ENCODE assay signal across 27 cellular contexts in the genomic region with DNA sequence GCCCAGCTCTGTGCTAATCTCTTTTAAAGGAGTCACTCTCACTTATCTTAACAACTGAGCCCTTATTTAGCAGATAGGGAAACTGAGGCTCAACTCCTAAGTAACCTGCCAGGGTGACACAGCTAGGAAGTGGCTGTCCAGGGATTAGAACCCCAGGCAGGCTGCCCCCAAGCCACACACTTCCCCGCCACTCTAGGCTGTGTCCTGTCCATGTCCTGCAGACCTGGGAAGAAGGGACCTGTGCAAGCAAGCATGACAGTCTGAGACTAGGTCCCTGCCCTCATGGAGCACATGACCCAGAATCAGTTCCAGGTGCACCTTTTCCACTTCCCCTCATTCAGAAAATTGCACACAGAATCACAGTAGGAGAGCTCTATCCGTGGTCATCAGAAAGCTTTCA. TPM values are rescaled to one million over a fixed set of nuclear protein-coding genes. Genes with fewer than 3 reads are reported as not detected.
DNase-seq lines count a peak whose midpoint lies in the region; ATAC-seq, FAIRE-seq and TF ChIP-seq lines count a peak whose summit lies in the region.
"Had no signal": no experiment of that assay in that cellular context is flagged by ENCODE, and none has a peak within 500 bp of the region (broad histone marks: within the 10 kb centered on the region; RNA-seq: fewer than 3 reads in every experiment).

No MANE protein-coding gene starts in this region.

- FAIRE-seq in H1 (lab: Jason Lieb, UNC) = no peak
- FAIRE-seq: islet of Langerhans had no signal

- H3K79me1 ChIP-seq in H1 (ENCODE audit: low read depth, low read length) = no peaks in the 10 kb centered on the region
- H3K79me1 ChIP-seq in neuronal stem cell (ENCODE audit: low read depth, low read length) = no peaks in the 10 kb centered on the region

- H3K36me3 ChIP-seq in BLaER1 = no peaks in the 10 kb centered on the region
- H3K36me3 ChIP-seq in H1 (ENCODE audit: control insufficient read depth in 2 of 4, insufficient read depth in 4 of 4, low read length in 3 of 4) = no peaks in the 10 kb centered on the region
- peaks cover 0 to 4% of the 10 kb centered on the region in 2 donors for H3K36me3 ChIP-seq in neuronal stem cell (replicated peaks in 1 of 2; ENCODE audit: control insufficient read depth in 2 of 2, insufficient read depth in 2 of 2, low read length in 2 of 2)
- H3K36me3 ChIP-seq in aorta (ENCODE audit: control insufficient read depth in 1 of 2, insufficient read depth in 2 of 2, low read length in 1 of 2) = peaks cover 0 to 2% of the 10 kb centered on the region in 2 donors
- no peaks in the 10 kb centered on the region for H3K36me3 ChIP-seq in mucosa of descending colon (ENCODE audit: low read depth)
- H3K36me3 ChIP-seq: cardiac muscle cell, HAP-1, ovary had no signal

- no peaks in the 10 kb centered on the region for H3K27me3 ChIP-seq in BLaER1
- H3K27me3 ChIP-seq in H1 (replicated peaks in 1 of 4; ENCODE audit: control insufficient read depth in 3 of 4, extremely low read depth in 1 of 4, insufficient read depth in 3 of 4, low read length in 3 of 4) = no peaks in the 10 kb centered on the region; a peak in 1 of 7 replicates
- no peaks in the 10 kb centered on the region for H3K27me3 ChIP-seq in neuronal stem cell (ENCODE audit: control insufficient read depth in 3 of 3, insufficient read depth in 3 of 3, low read depth in 1 of 3, low read length in 3 of 3)
- H3K27me3 ChIP-seq in aorta (ENCODE audit: control insufficient read depth in 1 of 2, insufficient read depth in 2 of 2, low read length in 1 of 2) = no peaks in the 10 kb centered on the region
- H3K27me3 ChIP-seq: ascending aorta, cardiac muscle cell, ovary had no signal

- no peak for TF ChIP-seq CTCF in H1 (IDR thresholded peaks at IDR 0.05; ENCODE audit: control extremely low read depth in 1 of 3, insufficient read depth in 1 of 3, low read depth in 1 of 3, low read length in 3 of 3)
- no peak for TF ChIP-seq CTCF in mucosa of descending colon (IDR thresholded peaks at IDR 0.05)

- ATAC-seq in aorta (ENCODE audit: low FRiP score) (no peak), HG02870 (IDR thresholded peaks at IDR 0.05; ENCODE audit: unreplicated experiment) (no peak), mucosa of descending colon (no peak)
- ATAC-seq: effector memory CD8-positive, alpha-beta T cell; naive thymus-derived CD4-positive, alpha-beta T cell; stimulated activated memory B cell treated with anti-CD40 and anti-IgM and Interleukin-4, amounts not matched to agents 10 μg/mL and 1 μg/mL and 100 μg/mL, for 72 hours had no signal

- H3K18ac ChIP-seq in H1 (ENCODE audit: extremely low read depth, low read length) (peak overlapping the region; percentile 25; the same call in 1 of the 2 replicates), neuronal stem cell (ENCODE audit: low read length) (peak overlapping the region; percentile 81)

- CTCF ChIA-PET in H1 (lab: Charles Lee; ENCODE audit: partially characterized antibody) = interaction anchor here (0.7 to 3.9 kb wide), 12 partner anchors 8 to 408 kb away, joined by 3 to 11 read pairs (median 4); a partner anchor contains a TSS

- no peak for TF ChIP-seq EP300 in H1 (IDR thresholded peaks at IDR 0.05; ENCODE audit: borderline replicate concordance in 1 of 2, low read depth in 2 of 2, low read length in 2 of 2)

- H2BK15ac ChIP-seq in H1 (ENCODE audit: low read length) (peak overlapping the region; percentile 36; the same call in 1 of the 2 replicates), neuronal stem cell (ENCODE audit: low read length) (no peak overlapping the region)

- H3K4ac ChIP-seq in H1 (replicated peaks; ENCODE audit: insufficient read length, low read depth, low read length) (peak overlapping the region; percentile 48), neuronal stem cell (ENCODE audit: low read length) (peak overlapping the region; percentile 69)

- H2BK20ac ChIP-seq in H1 (ENCODE audit: low read length) = peak overlapping the region; percentile 77; the same call in 1 of the 2 replicates

- H3K23ac ChIP-seq in H1 (ENCODE audit: insufficient read length) (no peak overlapping the region), neuronal stem cell (ENCODE audit: low read depth, low read length, poor library complexity) (no peak overlapping the region)

- peaks cover 2% of the 10 kb centered on the region for H3K23me2 ChIP-seq in H1 (ENCODE audit: low read depth, low read length)

- no peak overlapping the region for H3K9ac ChIP-seq in BLaER1
- no peak overlapping the region for H3K9ac ChIP-seq in H1 (replicated peaks in 1 of 4; ENCODE audit: extremely low read depth in 1 of 4, low read depth in 3 of 4, low read length in 3 of 4)
- no peak overlapping the region for H3K9ac ChIP-seq in neuronal stem cell (ENCODE audit: low read depth, low read length, poor library complexity)
- H3K9ac ChIP-seq: KMS-11 had no signal

- no peaks in the 10 kb centered on the region for H3K9me3 ChIP-seq in BLaER1
- no peaks in the 10 kb centered on the region for H3K9me3 ChIP-seq in H1 (ENCODE audit: insufficient read depth in 2 of 2, low read depth in 1 of 2, low read length in 1 of 2)
- no peaks in the 10 kb centered on the region for H3K9me3 ChIP-seq in neuronal stem cell (replicated peaks in 1 of 2; ENCODE audit: control insufficient read depth in 2 of 2, insufficient read depth in 1 of 2, low read depth in 1 of 2, low read length in 2 of 2)
- no peaks in the 10 kb centered on the region for H3K9me3 ChIP-seq in aorta (ENCODE audit: control insufficient read depth, low read length)
- no peaks in the 10 kb centered on the region for H3K9me3 ChIP-seq in mucosa of descending colon
- H3K9me3 ChIP-seq: ascending aorta, HAP-1, ovary had no signal

- peak overlapping the region; percentile 32; the same call in 1 of the 2 replicates for H2AK5ac ChIP-seq in H1 (ENCODE audit: low read depth, low read length)
- no peak overlapping the region for H2AK5ac ChIP-seq in neuronal stem cell (ENCODE audit: low read depth, low read length)

- H3K56ac ChIP-seq in H1 (replicated peaks; ENCODE audit: insufficient read length, low read depth, low read length) = no peak overlapping the region

- no peaks in the 10 kb centered on the region for H3K79me2 ChIP-seq in H1 (ENCODE audit: control insufficient read depth in 1 of 2, insufficient read depth in 2 of 2, low read length in 2 of 2)

- H2BK5ac ChIP-seq in H1 (ENCODE audit: low read depth, low read length) = no peak overlapping the region; the same call in 1 of the 2 replicates
- H2BK5ac ChIP-seq in neuronal stem cell (ENCODE audit: low read length) = no peak overlapping the region

- no peak overlapping the region for H3K14ac ChIP-seq in H1 (ENCODE audit: insufficient read length)
- peak overlapping the region; percentile 43 for H3K14ac ChIP-seq in neuronal stem cell (ENCODE audit: low read length)

- DNase-seq in NCI-H69 (lab: John Stamatoyannopoulos, UW) (peak; percentile 43), H1 (ENCODE audit: low read depth in 1 of 2, low spot score in 2 of 2) (no peak), neuronal stem cell (ENCODE audit: low spot score) (no peak), aorta (no peak), mucosa of descending colon (no peak)
- DNase-seq: activated CD4-positive, alpha-beta T cell treated with anti-CD3 and anti-CD28 coated beads for 48 hours; activated effector memory CD4-positive, alpha-beta T cell treated with anti-CD3 and anti-CD28 coated beads, Interleukin-2, amount 50 U/mL, for 16 hours; activated T-cell treated with anti-CD3 and anti-CD28 coated beads, Interleukin-2, amount 50 U/mL, for 1 hour; cortex of kidney; effector memory CD8-positive, alpha-beta T cell; EL; naive thymus-derived CD4-positive, alpha-beta T cell; NCI-H1436 treated with DMSO at 0.1 percent for 48 hours; NCI-H2081 treated with DMSO at 0.1 percent for 48 hours; NCI-H345; ovary; T1000 had no signal

- H4K20me1 ChIP-seq in BLaER1 (no peaks in the 10 kb centered on the region), H1 (replicated peaks in 1 of 2; ENCODE audit: control insufficient read depth in 1 of 2, insufficient read depth in 2 of 2, low read length in 2 of 2) (no peaks in the 10 kb centered on the region)

- intact Hi-C loops in aorta (cut with DNase I) (no loop called here), mucosa of descending colon (cut with DNase I, micrococcal nuclease) (no loop called here)

- no peak overlapping the region for H3K27ac ChIP-seq in BLaER1
- no peak overlapping the region for H3K27ac ChIP-seq in H1 (ENCODE audit: low read depth, low read length)
- no peak overlapping the region for H3K27ac ChIP-seq in neuronal stem cell (replicated peaks; ENCODE audit: low read length)
- H3K27ac ChIP-seq in aorta (ENCODE audit: low read depth in 1 of 2, low read length in 2 of 2) = no peak overlapping the region
- H3K27ac ChIP-seq: ascending aorta, HL-60, KMS-11 had no signal

- 80% methylated on average over 2 of the region's 2 CpGs; no CpG with 5 or more reads in 1 of the 2 experiments for WGBS in H1 (ENCODE audit: extremely low coverage in 1 of 2, insufficient coverage in 1 of 2, insufficient read length in 1 of 2, insufficient replicate concordance in 2 of 2, low coverage in 1 of 2, low lambda C conversion rate in 2 of 2, missing lambda C conversion rate in 1 of 2), 2 experiments
- WGBS in neuronal stem cell (ENCODE audit: extremely low coverage in 2 of 2, insufficient read length in 2 of 2, insufficient replicate concordance in 1 of 2), 2 donors = no CpG with 5 or more reads among the region's 2 CpGs
- WGBS in aorta, 2 donors = 91 to 92% methylated on average over 2 of the region's 2 CpGs

- no peak for TF ChIP-seq RAD21 in H1 (IDR thresholded peaks at IDR 0.05 in 1 of 2, conservative IDR thresholded peaks at IDR 0.05 in 1 of 2; ENCODE audit: low read depth in 2 of 2, low read length in 2 of 2)

- H2BK120ac ChIP-seq in H1 (replicated peaks; ENCODE audit: low read depth, low read length) = peak overlapping the region; percentile 28
- no peak overlapping the region for H2BK120ac ChIP-seq in neuronal stem cell (ENCODE audit: low read depth, low read length)

- peak overlapping the region; percentile 82 for H4K91ac ChIP-seq in H1 (replicated peaks; ENCODE audit: insufficient read length, low read length)
- no peak overlapping the region for H4K91ac ChIP-seq in neuronal stem cell (ENCODE audit: low read depth, low read length, poor library complexity)

- TF ChIP-seq POLR2A in H1 (IDR thresholded peaks at IDR 0.05; ENCODE audit: control extremely low read depth in 1 of 2, low read depth in 2 of 2, low read length in 2 of 2) = no peak

- POLR2A ChIA-PET in H1 (lab: Charles Lee; ENCODE audit: partially characterized antibody) = interaction anchor here (1.7 to 2.1 kb wide), 3 partner anchors 9 to 164 kb away, joined by 5 to 14 read pairs (median 8); a partner anchor contains a TSS

- H2AFZ ChIP-seq in H1 (ENCODE audit: low read length) (no peak overlapping the region), neuronal stem cell (ENCODE audit: low read length) (no peak overlapping the region)

- H3K4me1 ChIP-seq in BLaER1 = peaks cover 93% of the 10 kb centered on the region
- peaks cover 32 to 59% (median 43%) of the 10 kb centered on the region in 4 experiments for H3K4me1 ChIP-seq in H1 (replicated peaks in 1 of 4; ENCODE audit: control insufficient read depth in 3 of 4, insufficient read depth in 4 of 4, low read length in 3 of 4)
- H3K4me1 ChIP-seq in neuronal stem cell (ENCODE audit: control insufficient read depth in 2 of 2, insufficient read depth in 1 of 2, low read depth in 1 of 2, low read length in 2 of 2) = peaks cover 50 to 59% of the 10 kb centered on the region in 2 donors
- no peaks in the 10 kb centered on the region for H3K4me1 ChIP-seq in aorta (ENCODE audit: control insufficient read depth in 1 of 2, insufficient read depth in 2 of 2, low read length in 2 of 2)
- H3K4me1 ChIP-seq in mucosa of descending colon (ENCODE audit: low read depth) = peaks cover 7% of the 10 kb centered on the region

- H3K4me3 ChIP-seq in BLaER1 = no peak overlapping the region
- no peak overlapping the region for H3K4me3 ChIP-seq in H1 (ENCODE audit: extremely low read depth in 1 of 4, insufficient read depth in 2 of 4, low read depth in 3 of 4, low read length in 4 of 4)
- no peak overlapping the region for H3K4me3 ChIP-seq in neuronal stem cell (ENCODE audit: low read length in 2 of 2)
- H3K4me3 ChIP-seq in aorta (ENCODE audit: low read length in 2 of 2) = no peak overlapping the region
- no peak overlapping the region for H3K4me3 ChIP-seq in mucosa of descending colon
- H3K4me3 ChIP-seq: ascending aorta, cardiac muscle cell, HAP-1, ovary, skin epidermis had no signal

- no peak overlapping the region for H4K8ac ChIP-seq in H1 (ENCODE audit: extremely low read depth, insufficient read depth, low read length)
- no peak overlapping the region for H4K8ac ChIP-seq in neuronal stem cell (ENCODE audit: low read depth, low read length)

- H2BK12ac ChIP-seq in H1 (ENCODE audit: low read depth, low read length) = peak overlapping the region; percentile 85
- peak overlapping the region; percentile 25 for H2BK12ac ChIP-seq in neuronal stem cell (ENCODE audit: low read length)

- H4K5ac ChIP-seq in H1 (ENCODE audit: insufficient read length, low read depth, low read length) = no peak overlapping the region

- H3K4me2 ChIP-seq in BLaER1 (peak overlapping the region; percentile 92), H1 (ENCODE audit: insufficient read depth in 1 of 2, low read depth in 2 of 2, low read length in 2 of 2) (0 out of 4 replicates have a peak overlapping the region, but pooled peaks of 1 of the 2 experiments have one; percentile 11), neuronal stem cell (ENCODE audit: insufficient read depth, low read length, poor library complexity, severe bottlenecking) (no peak overlapping the region)
- H3K4me2 ChIP-seq: KMS-11 had no signal

RNA-seq across cellular contexts. Expression of a gene that starts 12.2 kb away (rescaled TPM):
- 2.6 and 3.1 TPM in 2 replicates for total RNA-seq in H1 (2021; fragmentation: NEBNext Ultra II Directional; extraction: Animal tissue kit (Norgen Biotek cat#: 25700))
- polyA plus RNA-seq in H1 (2011; rRNA removed) = 1.3 and 1.9 TPM in 2 replicates
- 1.8 TPM for polyA plus RNA-seq in H1 (2011; cell fraction: cytosol; rRNA removed)
- 2.7 TPM for polyA plus RNA-seq in H1 (2011; cell fraction: nucleus; rRNA removed)
- polyA plus RNA-seq in H1 (2012, experiment 1 of 2) = 1.0 to 2.5 TPM (median 1.8 TPM) in 4 replicates
- 1.8 TPM for polyA plus RNA-seq in H1 (2012, experiment 2 of 2)
- 1.8 TPM for polyA plus RNA-seq in H1 (2013, experiment 1 of 2)
- 0.81 TPM for polyA plus RNA-seq in H1 (2013, experiment 2 of 2)
- polyA minus RNA-seq in H1 (2011; rRNA and poly(A)+ RNA removed) = 1.0 and 1.6 TPM in 2 replicates
- 1.8 TPM for polyA minus RNA-seq in H1 (2011; cell fraction: cytosol; rRNA and poly(A)+ RNA removed)
- polyA minus RNA-seq in H1 (2011; cell fraction: nucleus; rRNA and poly(A)+ RNA removed) = 3.0 TPM
- polyA plus RNA-seq in neuronal stem cell (2013, experiment 1 of 2) = 3.4 TPM
- polyA plus RNA-seq in neuronal stem cell (2013, experiment 2 of 2) = 3.7 TPM
- 10 to 100 TPM in 1 of 2 donors, 1 to 10 TPM in 1; 9.8 to 10.5 TPM for total RNA-seq in aorta
- polyA plus RNA-seq in aorta = 1 to 10 TPM; 4.3 to 8.1 TPM
- 10 to 100 TPM in 1 of 3 donors, 1 to 10 TPM in 2; 1.2 to 11.1 (median 2.0) TPM for total RNA-seq in mucosa of descending colon
